Comparison of ENCODE assay signal across 1 cellular context in the genomic region with DNA sequence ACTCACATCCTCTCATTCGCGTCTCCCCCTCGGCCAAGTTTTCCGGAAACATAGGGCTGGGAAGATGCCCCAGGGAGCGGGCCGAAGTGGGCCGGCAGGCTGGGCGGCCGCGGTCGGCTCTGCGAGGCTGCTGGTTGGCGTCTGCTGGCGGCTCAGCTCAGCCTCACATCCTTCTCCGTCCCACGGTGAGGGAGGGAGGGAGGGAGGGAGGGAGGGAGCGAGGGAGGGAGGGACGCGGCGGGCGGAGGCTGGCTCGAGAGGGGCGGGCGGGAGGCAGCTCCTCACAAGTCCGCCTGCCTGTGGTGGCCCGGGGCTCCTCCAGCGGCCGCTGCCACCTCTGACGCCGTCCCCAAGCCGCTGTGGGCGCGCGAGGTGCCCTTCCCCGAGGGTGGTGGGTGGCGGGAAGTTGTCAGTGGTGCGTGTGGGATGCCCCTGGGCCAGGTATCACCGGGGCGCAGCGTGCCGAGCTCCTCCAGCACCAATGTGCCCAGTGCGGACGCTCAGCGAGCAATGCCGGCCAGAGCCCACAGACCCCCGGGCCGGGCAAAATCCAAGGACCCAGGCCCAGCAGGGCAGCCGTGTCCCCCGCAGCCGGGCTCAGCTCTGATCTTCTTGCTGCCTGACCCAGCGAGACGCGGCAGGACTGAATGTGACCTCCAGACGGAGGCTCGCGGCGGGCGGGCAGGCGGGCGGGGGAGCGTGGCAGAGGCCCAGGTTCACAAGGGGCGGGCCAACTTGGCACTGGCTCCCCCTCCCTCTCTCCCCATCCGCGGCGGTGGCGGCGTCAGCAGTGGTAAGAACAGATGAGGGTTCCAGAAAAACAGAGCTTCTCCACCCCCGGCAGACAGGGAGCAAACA.
A peak's percentile ranks its signal among the peaks of the same experiment; 100 is the strongest.
TF ChIP-seq lines count a peak whose summit lies in the region.

No MANE protein-coding gene starts in this region.

TF ChIP-seq in HepG2, 621 proteins besides CTCF, POLR2A, EP300 and RAD21 (continued from another document and continues in another):
- TF ChIP-seq, protein P1, sequence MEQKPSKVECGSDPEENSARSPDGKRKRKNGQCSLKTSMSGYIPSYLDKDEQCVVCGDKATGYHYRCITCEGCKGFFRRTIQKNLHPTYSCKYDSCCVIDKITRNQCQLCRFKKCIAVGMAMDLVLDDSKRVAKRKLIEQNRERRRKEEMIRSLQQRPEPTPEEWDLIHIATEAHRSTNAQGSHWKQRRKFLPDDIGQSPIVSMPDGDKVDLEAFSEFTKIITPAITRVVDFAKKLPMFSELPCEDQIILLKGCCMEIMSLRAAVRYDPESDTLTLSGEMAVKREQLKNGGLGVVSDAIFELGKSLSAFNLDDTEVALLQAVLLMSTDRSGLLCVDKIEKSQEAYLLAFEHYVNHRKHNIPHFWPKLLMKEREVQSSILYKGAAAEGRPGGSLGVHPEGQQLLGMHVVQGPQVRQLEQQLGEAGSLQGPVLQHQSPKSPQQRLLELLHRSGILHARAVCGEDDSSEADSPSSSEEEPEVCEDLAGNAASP (CRISPR knock-in tag; IDR thresholded peaks at IDR 0.05; ENCODE audit: borderline replicate concordance), result peak; percentile 62; the same call in 1 of the 2 replicates
- peak; percentile 43; the same call in 1 of the 2 replicates for TF ChIP-seq ZNF629 (CRISPR knock-in tag; conservative IDR thresholded peaks at IDR 0.05)
- TF ChIP-seq ZNF160 (CRISPR knock-in tag; IDR thresholded peaks at IDR 0.05), result peak; percentile 71; the same call in 1 of the 2 replicates
- TF ChIP-seq, protein P2, sequence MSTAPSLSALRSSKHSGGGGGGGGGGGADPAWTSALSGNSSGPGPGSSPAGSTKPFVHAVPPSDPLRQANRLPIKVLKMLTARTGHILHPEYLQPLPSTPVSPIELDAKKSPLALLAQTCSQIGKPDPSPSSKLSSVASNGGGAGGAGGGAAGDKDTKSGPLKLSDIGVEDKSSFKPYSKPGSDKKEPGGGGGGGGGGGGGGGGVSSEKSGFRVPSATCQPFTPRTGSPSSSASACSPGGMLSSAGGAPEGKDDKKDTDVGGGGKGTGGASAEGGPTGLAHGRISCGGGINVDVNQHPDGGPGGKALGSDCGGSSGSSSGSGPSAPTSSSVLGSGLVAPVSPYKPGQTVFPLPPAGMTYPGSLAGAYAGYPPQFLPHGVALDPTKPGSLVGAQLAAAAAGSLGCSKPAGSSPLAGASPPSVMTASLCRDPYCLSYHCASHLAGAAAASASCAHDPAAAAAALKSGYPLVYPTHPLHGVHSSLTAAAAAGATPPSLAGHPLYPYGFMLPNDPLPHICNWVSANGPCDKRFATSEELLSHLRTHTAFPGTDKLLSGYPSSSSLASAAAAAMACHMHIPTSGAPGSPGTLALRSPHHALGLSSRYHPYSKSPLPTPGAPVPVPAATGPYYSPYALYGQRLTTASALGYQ (CRISPR knock-in tag; IDR thresholded peaks at IDR 0.05), result peak; percentile 67
- TF ChIP-seq, protein P3, sequence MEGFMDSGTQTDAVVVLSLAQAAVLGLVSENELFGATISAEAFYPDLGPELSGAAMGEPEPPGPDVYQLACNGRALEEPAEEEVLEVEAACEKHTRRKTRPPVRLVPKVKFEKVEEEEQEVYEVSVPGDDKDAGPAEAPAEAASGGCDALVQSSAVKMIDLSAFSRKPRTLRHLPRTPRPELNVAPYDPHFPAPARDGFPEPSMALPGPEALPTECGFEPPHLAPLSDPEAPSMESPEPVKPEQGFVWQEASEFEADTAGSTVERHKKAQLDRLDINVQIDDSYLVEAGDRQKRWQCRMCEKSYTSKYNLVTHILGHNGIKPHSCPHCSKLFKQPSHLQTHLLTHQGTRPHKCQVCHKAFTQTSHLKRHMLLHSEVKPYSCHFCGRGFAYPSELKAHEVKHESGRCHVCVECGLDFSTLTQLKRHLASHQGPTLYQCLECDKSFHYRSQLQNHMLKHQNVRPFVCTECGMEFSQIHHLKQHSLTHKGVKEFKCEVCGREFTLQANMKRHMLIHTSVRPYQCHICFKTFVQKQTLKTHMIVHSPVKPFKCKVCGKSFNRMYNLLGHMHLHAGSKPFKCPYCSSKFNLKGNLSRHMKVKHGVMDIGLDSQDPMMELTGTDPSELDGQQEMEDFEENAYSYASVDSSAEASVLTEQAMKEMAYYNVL (CRISPR knock-in tag; IDR thresholded peaks at IDR 0.05; ENCODE audit: borderline replicate concordance), result peak; percentile 72
- TF ChIP-seq ZNF724P (CRISPR knock-in tag; IDR thresholded peaks at IDR 0.05; ENCODE audit: borderline replicate concordance), result no peak
- TF ChIP-seq, protein P4, sequence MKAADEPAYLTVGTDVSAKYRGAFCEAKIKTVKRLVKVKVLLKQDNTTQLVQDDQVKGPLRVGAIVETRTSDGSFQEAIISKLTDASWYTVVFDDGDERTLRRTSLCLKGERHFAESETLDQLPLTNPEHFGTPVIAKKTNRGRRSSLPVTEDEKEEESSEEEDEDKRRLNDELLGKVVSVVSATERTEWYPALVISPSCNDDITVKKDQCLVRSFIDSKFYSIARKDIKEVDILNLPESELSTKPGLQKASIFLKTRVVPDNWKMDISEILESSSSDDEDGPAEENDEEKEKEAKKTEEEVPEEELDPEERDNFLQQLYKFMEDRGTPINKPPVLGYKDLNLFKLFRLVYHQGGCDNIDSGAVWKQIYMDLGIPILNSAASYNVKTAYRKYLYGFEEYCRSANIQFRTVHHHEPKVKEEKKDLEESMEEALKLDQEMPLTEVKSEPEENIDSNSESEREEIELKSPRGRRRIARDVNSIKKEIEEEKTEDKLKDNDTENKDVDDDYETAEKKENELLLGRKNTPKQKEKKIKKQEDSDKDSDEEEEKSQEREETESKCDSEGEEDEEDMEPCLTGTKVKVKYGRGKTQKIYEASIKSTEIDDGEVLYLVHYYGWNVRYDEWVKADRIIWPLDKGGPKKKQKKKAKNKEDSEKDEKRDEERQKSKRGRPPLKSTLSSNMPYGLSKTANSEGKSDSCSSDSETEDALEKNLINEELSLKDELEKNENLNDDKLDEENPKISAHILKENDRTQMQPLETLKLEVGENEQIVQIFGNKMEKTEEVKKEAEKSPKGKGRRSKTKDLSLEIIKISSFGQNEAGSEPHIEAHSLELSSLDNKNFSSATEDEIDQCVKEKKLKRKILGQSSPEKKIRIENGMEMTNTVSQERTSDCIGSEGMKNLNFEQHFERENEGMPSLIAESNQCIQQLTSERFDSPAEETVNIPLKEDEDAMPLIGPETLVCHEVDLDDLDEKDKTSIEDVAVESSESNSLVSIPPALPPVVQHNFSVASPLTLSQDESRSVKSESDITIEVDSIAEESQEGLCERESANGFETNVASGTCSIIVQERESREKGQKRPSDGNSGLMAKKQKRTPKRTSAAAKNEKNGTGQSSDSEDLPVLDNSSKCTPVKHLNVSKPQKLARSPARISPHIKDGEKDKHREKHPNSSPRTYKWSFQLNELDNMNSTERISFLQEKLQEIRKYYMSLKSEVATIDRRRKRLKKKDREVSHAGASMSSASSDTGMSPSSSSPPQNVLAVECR (CRISPR knock-in tag; IDR thresholded peaks at IDR 0.05; ENCODE audit: borderline replicate concordance), result peak; percentile 80
- peak; percentile 77 for TF ChIP-seq SKI (IDR thresholded peaks at IDR 0.05; ENCODE audit: partially characterized antibody)
- 0 out of 2 replicates have a peak, but pooled peaks have one; percentile 31 for TF ChIP-seq ZNF329 (CRISPR knock-in tag; IDR thresholded peaks at IDR 0.05; ENCODE audit: low read depth)
- TF ChIP-seq, protein P5, sequence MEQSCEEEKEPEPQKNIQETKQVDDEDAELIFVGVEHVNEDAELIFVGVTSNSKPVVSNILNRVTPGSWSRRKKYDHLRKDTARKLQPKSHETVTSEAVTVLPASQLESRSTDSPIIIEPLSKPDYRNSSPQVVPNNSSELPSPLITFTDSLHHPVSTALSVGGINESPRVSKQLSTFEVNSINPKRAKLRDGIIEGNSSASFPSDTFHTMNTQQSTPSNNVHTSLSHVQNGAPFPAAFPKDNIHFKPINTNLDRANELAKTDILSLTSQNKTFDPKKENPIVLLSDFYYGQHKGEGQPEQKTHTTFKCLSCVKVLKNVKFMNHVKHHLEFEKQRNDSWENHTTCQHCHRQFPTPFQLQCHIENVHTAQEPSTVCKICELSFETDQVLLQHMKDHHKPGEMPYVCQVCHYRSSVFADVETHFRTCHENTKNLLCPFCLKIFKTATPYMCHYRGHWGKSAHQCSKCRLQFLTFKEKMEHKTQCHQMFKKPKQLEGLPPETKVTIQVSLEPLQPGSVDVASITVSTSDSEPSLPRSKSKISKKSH (CRISPR knock-in tag; IDR thresholded peaks at IDR 0.05; ENCODE audit: borderline replicate concordance), result 0 out of 2 replicates have a peak, but pooled peaks have one; percentile 60
- no peak for TF ChIP-seq SMC3 (IDR thresholded peaks at IDR 0.05; ENCODE audit: low read length)
- 0 out of 2 replicates have a peak, but pooled peaks have one; percentile 35 for TF ChIP-seq ZNF205 (CRISPR knock-in tag; IDR thresholded peaks at IDR 0.05)
- TF ChIP-seq ZNF558 (CRISPR knock-in tag; IDR thresholded peaks at IDR 0.05; ENCODE audit: borderline replicate concordance), result 0 out of 2 replicates have a peak, but pooled peaks have one; percentile 13
- peak; percentile 63; the same call in 1 of the 2 replicates for TF ChIP-seq ZNF709 (CRISPR knock-in tag; IDR thresholded peaks at IDR 0.05)
- no peak for TF ChIP-seq RCOR2 (CRISPR knock-in tag; IDR thresholded peaks at IDR 0.05)
- peak; percentile 16; the same call in 1 of the 2 replicates for TF ChIP-seq KLF11 (CRISPR knock-in tag; IDR thresholded peaks at IDR 0.05)
- no peak for TF ChIP-seq ZNF296 (CRISPR knock-in tag; conservative IDR thresholded peaks at IDR 0.05)
- 0 out of 2 replicates have a peak, but pooled peaks have one; percentile 3 for TF ChIP-seq HNF4G (IDR thresholded peaks at IDR 0.05; ENCODE audit: borderline replicate concordance, low read depth, low read length)
- TF ChIP-seq HNF4G (CRISPR knock-in tag; IDR thresholded peaks at IDR 0.05; ENCODE audit: borderline replicate concordance, low read depth), result 0 out of 2 replicates have a peak, but pooled peaks have one; percentile 2
- TF ChIP-seq RXRA (CRISPR knock-in tag; IDR thresholded peaks at IDR 0.05), result peak; percentile 59
- TF ChIP-seq RFX1 (IDR thresholded peaks at IDR 0.05), result no peak
- peak; percentile 52; the same call in 1 of the 2 replicates for TF ChIP-seq BCL6 (CRISPR knock-in tag; IDR thresholded peaks at IDR 0.05)
- TF ChIP-seq TBL1XR1 (IDR thresholded peaks at IDR 0.05; ENCODE audit: borderline replicate concordance, low read length, partially characterized antibody), result peak; percentile 2
- no peak for TF ChIP-seq ARNT2 (CRISPR knock-in tag; IDR thresholded peaks at IDR 0.05; ENCODE audit: low read depth)
- TF ChIP-seq, protein P6, sequence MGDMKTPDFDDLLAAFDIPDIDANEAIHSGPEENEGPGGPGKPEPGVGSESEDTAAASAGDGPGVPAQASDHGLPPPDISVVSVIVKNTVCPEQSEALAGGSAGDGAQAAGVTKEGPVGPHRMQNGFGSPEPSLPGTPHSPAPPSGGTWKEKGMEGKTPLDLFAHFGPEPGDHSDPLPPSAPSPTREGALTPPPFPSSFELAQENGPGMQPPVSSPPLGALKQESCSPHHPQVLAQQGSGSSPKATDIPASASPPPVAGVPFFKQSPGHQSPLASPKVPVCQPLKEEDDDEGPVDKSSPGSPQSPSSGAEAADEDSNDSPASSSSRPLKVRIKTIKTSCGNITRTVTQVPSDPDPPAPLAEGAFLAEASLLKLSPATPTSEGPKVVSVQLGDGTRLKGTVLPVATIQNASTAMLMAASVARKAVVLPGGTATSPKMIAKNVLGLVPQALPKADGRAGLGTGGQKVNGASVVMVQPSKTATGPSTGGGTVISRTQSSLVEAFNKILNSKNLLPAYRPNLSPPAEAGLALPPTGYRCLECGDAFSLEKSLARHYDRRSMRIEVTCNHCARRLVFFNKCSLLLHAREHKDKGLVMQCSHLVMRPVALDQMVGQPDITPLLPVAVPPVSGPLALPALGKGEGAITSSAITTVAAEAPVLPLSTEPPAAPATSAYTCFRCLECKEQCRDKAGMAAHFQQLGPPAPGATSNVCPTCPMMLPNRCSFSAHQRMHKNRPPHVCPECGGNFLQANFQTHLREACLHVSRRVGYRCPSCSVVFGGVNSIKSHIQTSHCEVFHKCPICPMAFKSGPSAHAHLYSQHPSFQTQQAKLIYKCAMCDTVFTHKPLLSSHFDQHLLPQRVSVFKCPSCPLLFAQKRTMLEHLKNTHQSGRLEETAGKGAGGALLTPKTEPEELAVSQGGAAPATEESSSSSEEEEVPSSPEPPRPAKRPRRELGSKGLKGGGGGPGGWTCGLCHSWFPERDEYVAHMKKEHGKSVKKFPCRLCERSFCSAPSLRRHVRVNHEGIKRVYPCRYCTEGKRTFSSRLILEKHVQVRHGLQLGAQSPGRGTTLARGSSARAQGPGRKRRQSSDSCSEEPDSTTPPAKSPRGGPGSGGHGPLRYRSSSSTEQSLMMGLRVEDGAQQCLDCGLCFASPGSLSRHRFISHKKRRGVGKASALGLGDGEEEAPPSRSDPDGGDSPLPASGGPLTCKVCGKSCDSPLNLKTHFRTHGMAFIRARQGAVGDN (CRISPR knock-in tag; IDR thresholded peaks at IDR 0.05), result peak; percentile 84
- TF ChIP-seq, protein P7, sequence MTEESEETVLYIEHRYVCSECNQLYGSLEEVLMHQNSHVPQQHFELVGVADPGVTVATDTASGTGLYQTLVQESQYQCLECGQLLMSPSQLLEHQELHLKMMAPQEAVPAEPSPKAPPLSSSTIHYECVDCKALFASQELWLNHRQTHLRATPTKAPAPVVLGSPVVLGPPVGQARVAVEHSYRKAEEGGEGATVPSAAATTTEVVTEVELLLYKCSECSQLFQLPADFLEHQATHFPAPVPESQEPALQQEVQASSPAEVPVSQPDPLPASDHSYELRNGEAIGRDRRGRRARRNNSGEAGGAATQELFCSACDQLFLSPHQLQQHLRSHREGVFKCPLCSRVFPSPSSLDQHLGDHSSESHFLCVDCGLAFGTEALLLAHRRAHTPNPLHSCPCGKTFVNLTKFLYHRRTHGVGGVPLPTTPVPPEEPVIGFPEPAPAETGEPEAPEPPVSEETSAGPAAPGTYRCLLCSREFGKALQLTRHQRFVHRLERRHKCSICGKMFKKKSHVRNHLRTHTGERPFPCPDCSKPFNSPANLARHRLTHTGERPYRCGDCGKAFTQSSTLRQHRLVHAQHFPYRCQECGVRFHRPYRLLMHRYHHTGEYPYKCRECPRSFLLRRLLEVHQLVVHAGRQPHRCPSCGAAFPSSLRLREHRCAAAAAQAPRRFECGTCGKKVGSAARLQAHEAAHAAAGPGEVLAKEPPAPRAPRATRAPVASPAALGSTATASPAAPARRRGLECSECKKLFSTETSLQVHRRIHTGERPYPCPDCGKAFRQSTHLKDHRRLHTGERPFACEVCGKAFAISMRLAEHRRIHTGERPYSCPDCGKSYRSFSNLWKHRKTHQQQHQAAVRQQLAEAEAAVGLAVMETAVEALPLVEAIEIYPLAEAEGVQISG (CRISPR knock-in tag; IDR thresholded peaks at IDR 0.05), result peak; percentile 32
- TF ChIP-seq, protein P8, sequence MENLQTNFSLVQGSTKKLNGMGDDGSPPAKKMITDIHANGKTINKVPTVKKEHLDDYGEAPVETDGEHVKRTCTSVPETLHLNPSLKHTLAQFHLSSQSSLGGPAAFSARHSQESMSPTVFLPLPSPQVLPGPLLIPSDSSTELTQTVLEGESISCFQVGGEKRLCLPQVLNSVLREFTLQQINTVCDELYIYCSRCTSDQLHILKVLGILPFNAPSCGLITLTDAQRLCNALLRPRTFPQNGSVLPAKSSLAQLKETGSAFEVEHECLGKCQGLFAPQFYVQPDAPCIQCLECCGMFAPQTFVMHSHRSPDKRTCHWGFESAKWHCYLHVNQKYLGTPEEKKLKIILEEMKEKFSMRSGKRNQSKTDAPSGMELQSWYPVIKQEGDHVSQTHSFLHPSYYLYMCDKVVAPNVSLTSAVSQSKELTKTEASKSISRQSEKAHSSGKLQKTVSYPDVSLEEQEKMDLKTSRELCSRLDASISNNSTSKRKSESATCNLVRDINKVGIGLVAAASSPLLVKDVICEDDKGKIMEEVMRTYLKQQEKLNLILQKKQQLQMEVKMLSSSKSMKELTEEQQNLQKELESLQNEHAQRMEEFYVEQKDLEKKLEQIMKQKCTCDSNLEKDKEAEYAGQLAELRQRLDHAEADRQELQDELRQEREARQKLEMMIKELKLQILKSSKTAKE (CRISPR knock-in tag; IDR thresholded peaks at IDR 0.05; ENCODE audit: borderline replicate concordance), result peak; percentile 94
- no peak for TF ChIP-seq FOSL1 (CRISPR knock-in tag; IDR thresholded peaks at IDR 0.05; ENCODE audit: borderline replicate concordance)
- TF ChIP-seq ZNF17 (CRISPR knock-in tag; IDR thresholded peaks at IDR 0.05), result no peak
